ENCODE assay signal across 20 cellular contexts in genomic region chr6:166496460-166496859, GRCh38.
DNase-seq lines count a peak whose midpoint lies in the region; ATAC-seq and TF ChIP-seq lines count a peak whose summit lies in the region.
"Had no signal": no experiment of that assay in that cellular context is flagged by ENCODE, and none has a peak within 500 bp of the region (broad histone marks: within the 10 kb centered on the region; RNA-seq: fewer than 3 reads in every experiment).

No MANE protein-coding gene starts in this region.

- H3K4me3 ChIP-seq in LNCaP clone FGC (ENCODE audit: low read depth, low read length) (no peak overlapping the region), osteoblast (ENCODE audit: insufficient read depth, low read length) (no peak overlapping the region)
- H3K4me3 ChIP-seq: SJSA1 had no signal

- H2AFZ ChIP-seq in osteoblast (ENCODE audit: low read length): no peak overlapping the region

- H3K27ac ChIP-seq in RWPE1 (peak overlapping the region; percentile 15), osteoblast (ENCODE audit: low read depth, low read length) (no peak overlapping the region)
- H3K27ac ChIP-seq: 22Rv1, SJSA1 had no signal

- no peaks in the 10 kb centered on the region for H3K9me3 ChIP-seq in osteoblast (ENCODE audit: low read depth, low read length)
- H3K9me3 ChIP-seq: SJSA1 had no signal

- H3K79me2 ChIP-seq in osteoblast (ENCODE audit: insufficient read depth, low read length): no peaks in the 10 kb centered on the region

- no peak for ATAC-seq in HG02840 (IDR thresholded peaks at IDR 0.05; ENCODE audit: low FRiP score, unreplicated experiment)
- ATAC-seq: PC-3 had no signal

- no peaks in the 10 kb centered on the region for H4K20me1 ChIP-seq in osteoblast (ENCODE audit: insufficient read depth, low read length)

- TF ChIP-seq CTCF in LNCaP clone FGC (IDR thresholded peaks at IDR 0.05; ENCODE audit: control insufficient read depth, extremely low read depth, insufficient read depth) (no peak), RWPE1 (conservative IDR thresholded peaks at IDR 0.05; ENCODE audit: low read depth) (no peak), osteoblast (IDR thresholded peaks at IDR 0.05; ENCODE audit: extremely low read depth, low read depth, low read length) (no peak)

- POLR2A ChIA-PET in RWPE1 (lab: Yijun Ruan, JAX; ENCODE audit: low non-redundant PET): no interaction called here

- DNase-seq in DMS53 (lab: John Stamatoyannopoulos, UW) (peak; percentile 7), DMS53 treated with DMSO at 0.1 percent for 48 hours (lab: John Stamatoyannopoulos, UW; ENCODE audit: unreplicated experiment) (no peak), LNCaP clone FGC (ENCODE audit: low read depth) (peak; percentile 54), RWPE1 (ENCODE audit: low spot score) (no peak), osteoblast (ENCODE audit: insufficient read length, low spot score, missing footprints) (peak; percentile 23), HuH-7.5 (ENCODE audit: low spot score) (no peak), G401 (ENCODE audit: low spot score) (no peak)
- DNase-seq: Calu3; CD4-positive, CD25-positive, alpha-beta regulatory T cell; H7; Karpas-422; MM.1S; NCI-H1092 treated with DMSO at 0.1 percent for 48 hours; NCI-H1694 treated with DMSO at 0.1 percent for 48 hours; NCI-H2171 treated with DMSO at 0.1 percent for 48 hours; NCI-H524 treated with DMSO at 0.1 percent for 48 hours; PC-3 had no signal

- H3K36me3 ChIP-seq in osteoblast (ENCODE audit: insufficient read depth, low read length): peaks cover 30% of the 10 kb centered on the region
- H3K36me3 ChIP-seq: SJSA1 had no signal

- no peaks in the 10 kb centered on the region for H3K27me3 ChIP-seq in osteoblast (ENCODE audit: insufficient read depth, low read length)
- H3K27me3 ChIP-seq: SJSA1 had no signal

- no peaks in the 10 kb centered on the region for H3K4me1 ChIP-seq in osteoblast (ENCODE audit: insufficient read depth, low read length)
- H3K4me1 ChIP-seq: SJSA1 had no signal

- in situ Hi-C loops in G401 (cut with HindIII; ENCODE audit: low sequenced_read_pairs): no loop called here

- no peak overlapping the region for H3K4me2 ChIP-seq in osteoblast (ENCODE audit: insufficient read depth, low read length)

- CTCF ChIA-PET in RWPE1 (lab: Yijun Ruan, JAX): no interaction called here

Comparison
In these comparisons a context has a peak if more than half of its experiments do, and no peak if none do; other contexts are left out.
1. DNase-seq: peak in DMS53 (single experiment), LNCaP clone FGC (single experiment) and osteoblast (single experiment); none in DMS53 treated with DMSO at 0.1 percent for 48 hours (single experiment), RWPE1 (single experiment), HuH-7.5 (single experiment) and G401 (single experiment).